ENCODE assay signal across 14 cellular contexts in the genomic region with DNA sequence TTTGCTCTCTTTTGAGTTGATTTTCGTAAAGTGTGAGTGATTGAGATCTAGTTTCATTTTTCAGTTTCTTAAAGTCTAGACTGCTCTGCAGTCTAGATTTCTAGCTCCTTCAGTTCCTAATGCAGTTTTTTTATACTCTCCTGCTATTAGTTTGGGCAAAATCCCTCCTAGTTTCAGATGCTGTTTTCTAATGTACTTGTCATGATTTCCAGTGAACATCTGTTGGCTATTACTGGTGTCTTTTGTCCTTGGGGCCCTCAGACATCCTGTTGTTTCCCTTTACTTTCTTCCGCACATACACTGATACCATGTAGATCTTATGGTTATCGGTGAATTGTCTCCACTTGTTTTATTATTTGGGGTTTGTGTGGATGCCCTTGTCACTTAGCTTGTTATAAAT.
DNase-seq lines count a peak whose midpoint lies in the region; ATAC-seq and TF ChIP-seq lines count a peak whose summit lies in the region.
"Had no signal": no experiment of that assay in that cellular context is flagged by ENCODE, and none has a peak within 500 bp of the region (broad histone marks: within the 10 kb centered on the region; RNA-seq: fewer than 3 reads in every experiment).

No MANE protein-coding gene starts in this region.

- no peaks in the 10 kb centered on the region for H3K9me3 Mint-ChIP-seq in endothelial cell (ENCODE audit: unreplicated experiment)

- WGBS in sigmoid colon, 2 donors = 56 to 61% methylated on average over 3 of the region's 3 CpGs

- H3K27ac Mint-ChIP-seq in endothelial cell (ENCODE audit: unreplicated experiment) = peak overlapping the region; percentile 85
- H3K27ac Mint-ChIP-seq: CD4-positive, CD25-positive, alpha-beta regulatory T cell had no signal

- DNase-seq in MM.1S = peak; percentile 59
- no peak for DNase-seq in endothelial cell (ENCODE audit: low spot score)
- no peak for DNase-seq in kidney tubule cell (ENCODE audit: low spot score)
- no peak for DNase-seq in foreskin melanocyte
- DNase-seq in sigmoid colon = no peak
- DNase-seq: ACHN; BE2C; C1 segment of cervical spinal cord; Caco-2; CD4-positive, CD25-positive, alpha-beta regulatory T cell had no signal

- no peaks in the 10 kb centered on the region for H3K36me3 ChIP-seq in MM.1S (replicated peaks; ENCODE audit: insufficient read depth, low read length)
- no peaks in the 10 kb centered on the region for H3K36me3 ChIP-seq in sigmoid colon
- H3K36me3 ChIP-seq: BE2C, HAP-1 had no signal

- H3K4me2 ChIP-seq in MM.1S (ENCODE audit: low read depth, low read length) = peak overlapping the region; percentile 45; the same call in 1 of the 2 replicates

- H3K36me3 Mint-ChIP-seq in endothelial cell (ENCODE audit: low read depth, unreplicated experiment) = no peaks in the 10 kb centered on the region
- H3K36me3 Mint-ChIP-seq: CD4-positive, CD25-positive, alpha-beta regulatory T cell had no signal

- H3K9me3 ChIP-seq in MM.1S (replicated peaks; ENCODE audit: insufficient read depth, low read length) = no peaks in the 10 kb centered on the region
- no peaks in the 10 kb centered on the region for H3K9me3 ChIP-seq in sigmoid colon
- H3K9me3 ChIP-seq: BE2C, Caco-2, HAP-1 had no signal

- no peak overlapping the region for H3K9ac ChIP-seq in MM.1S (ENCODE audit: low read length)

- no peak overlapping the region for H3K4me3 Mint-ChIP-seq in endothelial cell (ENCODE audit: unreplicated experiment)
- H3K4me3 Mint-ChIP-seq: CD4-positive, CD25-positive, alpha-beta regulatory T cell had no signal

- no peaks in the 10 kb centered on the region for H3K27me3 ChIP-seq in MM.1S (replicated peaks; ENCODE audit: insufficient read depth, low read length)
- no peaks in the 10 kb centered on the region for H3K27me3 ChIP-seq in sigmoid colon

- H3K27ac ChIP-seq in MM.1S (ENCODE audit: low read length) (peak overlapping the region; percentile 10; the same call in 1 of the 2 replicates), sigmoid colon (no peak overlapping the region)

- H3K4me3 ChIP-seq in MM.1S (ENCODE audit: low read length) (no peak overlapping the region; the same call in 1 of the 2 replicates), sigmoid colon (no peak overlapping the region)
- H3K4me3 ChIP-seq: HAP-1 had no signal

- no peak for TF ChIP-seq EP300 in sigmoid colon (IDR thresholded peaks at IDR 0.05)

- no peaks in the 10 kb centered on the region for H4K20me1 ChIP-seq in MM.1S (ENCODE audit: insufficient read depth, low read length)

- no peak for ATAC-seq in SK-N-SH treated with all-trans-retinoic acid at 6 μM for 48 hours
- ATAC-seq in GM21619 (IDR thresholded peaks at IDR 0.05; ENCODE audit: unreplicated experiment) = no peak
- ATAC-seq: HepG2 had no signal

- no peak for TF ChIP-seq CTCF in MM.1S (IDR thresholded peaks at IDR 0.05; ENCODE audit: low read length)
- no peak for TF ChIP-seq CTCF in endothelial cell (IDR thresholded peaks at IDR 0.05; ENCODE audit: unreplicated experiment)
- TF ChIP-seq CTCF in sigmoid colon (IDR thresholded peaks at IDR 0.05) = no peak

- H3F3A ChIP-seq in MM.1S (ENCODE audit: insufficient read depth, low read length) = peaks cover 5% of the 10 kb centered on the region; the same call in 1 of the 2 replicates

- intact Hi-C loops in sigmoid colon (cut with DNase I) = no loop called here

- H3K27me3 Mint-ChIP-seq in endothelial cell (ENCODE audit: unreplicated experiment) = no peaks in the 10 kb centered on the region
- H3K27me3 Mint-ChIP-seq: CD4-positive, CD25-positive, alpha-beta regulatory T cell had no signal

- peaks cover 9% of the 10 kb centered on the region for H3K4me1 Mint-ChIP-seq in endothelial cell (ENCODE audit: unreplicated experiment)
- H3K4me1 Mint-ChIP-seq: CD4-positive, CD25-positive, alpha-beta regulatory T cell had no signal

- no peaks in the 10 kb centered on the region for H3K79me2 ChIP-seq in MM.1S (ENCODE audit: low read length)

- no peaks in the 10 kb centered on the region for H3K9me2 ChIP-seq in MM.1S (replicated peaks; ENCODE audit: insufficient read depth, low read length)

- H3K4me1 ChIP-seq in MM.1S (ENCODE audit: low read length) (no peaks in the 10 kb centered on the region), sigmoid colon (peaks cover 0 to 8% (median 0%) of the 10 kb centered on the region in 4 donors)
- H3K4me1 ChIP-seq: BE2C, Caco-2, HAP-1 had no signal

- H2AFZ ChIP-seq in MM.1S (ENCODE audit: low read length) = no peak overlapping the region

- TF ChIP-seq POLR2A in sigmoid colon (IDR thresholded peaks at IDR 0.05) = no peak

TF ChIP-seq in SK-N-SH treated with all-trans-retinoic acid at 6 μM for 48 hours, 23 proteins besides CTCF, POLR2A, EP300 and RAD21:
- TF ChIP-seq ZFP30 (CRISPR knock-in tag; IDR thresholded peaks at IDR 0.05) = no peak
- TF ChIP-seq, protein P1, sequence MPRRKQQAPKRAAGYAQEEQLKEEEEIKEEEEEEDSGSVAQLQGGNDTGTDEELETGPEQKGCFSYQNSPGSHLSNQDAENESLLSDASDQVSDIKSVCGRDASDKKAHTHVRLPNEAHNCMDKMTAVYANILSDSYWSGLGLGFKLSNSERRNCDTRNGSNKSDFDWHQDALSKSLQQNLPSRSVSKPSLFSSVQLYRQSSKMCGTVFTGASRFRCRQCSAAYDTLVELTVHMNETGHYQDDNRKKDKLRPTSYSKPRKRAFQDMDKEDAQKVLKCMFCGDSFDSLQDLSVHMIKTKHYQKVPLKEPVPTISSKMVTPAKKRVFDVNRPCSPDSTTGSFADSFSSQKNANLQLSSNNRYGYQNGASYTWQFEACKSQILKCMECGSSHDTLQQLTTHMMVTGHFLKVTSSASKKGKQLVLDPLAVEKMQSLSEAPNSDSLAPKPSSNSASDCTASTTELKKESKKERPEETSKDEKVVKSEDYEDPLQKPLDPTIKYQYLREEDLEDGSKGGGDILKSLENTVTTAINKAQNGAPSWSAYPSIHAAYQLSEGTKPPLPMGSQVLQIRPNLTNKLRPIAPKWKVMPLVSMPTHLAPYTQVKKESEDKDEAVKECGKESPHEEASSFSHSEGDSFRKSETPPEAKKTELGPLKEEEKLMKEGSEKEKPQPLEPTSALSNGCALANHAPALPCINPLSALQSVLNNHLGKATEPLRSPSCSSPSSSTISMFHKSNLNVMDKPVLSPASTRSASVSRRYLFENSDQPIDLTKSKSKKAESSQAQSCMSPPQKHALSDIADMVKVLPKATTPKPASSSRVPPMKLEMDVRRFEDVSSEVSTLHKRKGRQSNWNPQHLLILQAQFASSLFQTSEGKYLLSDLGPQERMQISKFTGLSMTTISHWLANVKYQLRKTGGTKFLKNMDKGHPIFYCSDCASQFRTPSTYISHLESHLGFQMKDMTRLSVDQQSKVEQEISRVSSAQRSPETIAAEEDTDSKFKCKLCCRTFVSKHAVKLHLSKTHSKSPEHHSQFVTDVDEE (CRISPR knock-in tag; IDR thresholded peaks at IDR 0.05) = no peak
- TF ChIP-seq TCF4 (CRISPR knock-in tag; IDR thresholded peaks at IDR 0.05; ENCODE audit: borderline replicate concordance) = peak; percentile 35; the same call in 1 of the 2 replicates
- TF ChIP-seq ARNTL (CRISPR knock-in tag; IDR thresholded peaks at IDR 0.05; ENCODE audit: borderline replicate concordance, low read depth) = no peak
- TF ChIP-seq ZNF8 (CRISPR knock-in tag; IDR thresholded peaks at IDR 0.05) = no peak
